ENCODE assay signal across 31 cellular contexts in the genomic region with DNA sequence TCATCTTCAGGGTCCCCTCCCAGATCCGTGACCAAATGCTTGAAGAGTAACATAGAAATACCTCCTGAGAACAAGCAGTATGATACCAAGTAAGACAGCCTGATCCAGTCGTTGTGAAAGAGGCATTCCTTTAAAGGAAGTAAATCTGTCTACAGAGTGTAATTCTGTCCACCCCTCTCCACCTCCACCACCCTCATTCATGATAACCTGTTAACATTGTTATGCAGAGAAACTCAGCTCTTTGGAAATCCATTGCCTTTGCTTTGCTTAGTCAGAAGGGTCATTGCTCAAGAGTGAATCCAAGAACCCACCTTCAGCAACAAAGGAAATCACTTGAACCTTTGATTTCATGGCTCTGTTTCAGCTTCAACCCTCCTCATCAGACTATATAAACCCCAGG.
"Had no signal": no experiment of that assay in that cellular context is flagged by ENCODE, and none has a peak within 500 bp of the region (broad histone marks: within the 10 kb centered on the region; RNA-seq: fewer than 3 reads in every experiment).

No MANE protein-coding gene starts in this region.

- H3K9me3 ChIP-seq: SJCRH30 had no signal

- H3K27me3 ChIP-seq: SJCRH30 had no signal

- H3K4me1 Mint-ChIP-seq: activated CD4-positive, alpha-beta T cell treated with anti-CD3 and anti-CD28 coated beads for 36 hours; activated naive CD4-positive, alpha-beta T cell treated with anti-CD3 and anti-CD28 coated beads, Interleukin-2, amount 10 ng/mL, durations not matched to agents 7 days and 5 days; activated naive CD8-positive, alpha-beta T cell treated with anti-CD3 and anti-CD28 coated beads, Interleukin-2, amount 50 U/mL, for 24 hours; brain had no signal

- H3K4me3 Mint-ChIP-seq: activated CD4-positive, alpha-beta memory T cell treated with anti-CD3 and anti-CD28 coated beads for 36 hours; activated CD4-positive, alpha-beta T cell treated with anti-CD3 and anti-CD28 coated beads for 36 hours; activated naive CD4-positive, alpha-beta T cell treated with anti-CD3 and anti-CD28 coated beads, Interleukin-2, amount 10 ng/mL, durations not matched to agents 7 days and 5 days; activated naive CD8-positive, alpha-beta T cell; activated naive CD8-positive, alpha-beta T cell treated with anti-CD3 and anti-CD28 coated beads, Interleukin-2, amount 50 U/mL, for 24 hours; activated T-cell treated with anti-CD3 and anti-CD28 coated beads, Interleukin-2, amount 50 U/mL, for 4 hours; activated T-helper 1 cell treated with anti-CD3 and anti-CD28 coated beads, Interleukin-12 subunit alpha, Interleukin-12 subunit beta, Interleukin-2, Interleukin-4 antibody, amounts not matched to agents 30 ng/mL and 10 ng/mL and 1 ng/mL, durations not matched to agents 14 hours and 24 hours and 36 hours; brain; T-helper 2 cell treated with Interferon-gamma antibody and Interleukin-4, amounts not matched to agents 5 μg/mL and 100 μg/mL, for 36 hours; WTC11 had no signal

- H3K27ac ChIP-seq: SJCRH30, SK-N-MC had no signal

- H3K4me1 ChIP-seq: SJCRH30 had no signal

- H3K27me3 Mint-ChIP-seq: activated CD4-positive, alpha-beta memory T cell treated with anti-CD3 and anti-CD28 coated beads for 36 hours; activated CD4-positive, alpha-beta T cell treated with anti-CD3 and anti-CD28 coated beads for 36 hours; activated naive CD4-positive, alpha-beta T cell treated with anti-CD3 and anti-CD28 coated beads, Interleukin-2, amount 10 ng/mL, durations not matched to agents 7 days and 5 days; activated naive CD8-positive, alpha-beta T cell had no signal

- ATAC-seq: activated CD4-positive, alpha-beta T cell treated with anti-CD3 and anti-CD28 coated beads for 36 hours; activated CD4-positive, CD25-positive, alpha-beta regulatory T cell treated with anti-CD3 and anti-CD28 coated beads, Interleukin-2, amount 50 U/mL, for 24 hours; activated naive CD8-positive, alpha-beta T cell treated with anti-CD3 and anti-CD28 coated beads, Interleukin-2, amount 50 U/mL, for 24 hours; activated T-cell treated with anti-CD3 and anti-CD28 coated beads, Interleukin-2, amount 50 U/mL, for 4 hours; Panc1; WTC11 had no signal

- H3K36me3 Mint-ChIP-seq: activated CD4-positive, alpha-beta memory T cell treated with anti-CD3 and anti-CD28 coated beads for 36 hours; activated naive CD4-positive, alpha-beta T cell treated with anti-CD3 and anti-CD28 coated beads, Interleukin-2, amount 10 ng/mL, durations not matched to agents 7 days and 5 days; activated naive CD8-positive, alpha-beta T cell; brain; WTC11 had no signal

- H3K27ac Mint-ChIP-seq: activated CD4-positive, alpha-beta memory T cell treated with anti-CD3 and anti-CD28 coated beads for 36 hours; activated CD4-positive, alpha-beta T cell treated with anti-CD3 and anti-CD28 coated beads for 36 hours; activated naive CD4-positive, alpha-beta T cell treated with anti-CD3 and anti-CD28 coated beads, Interleukin-2, amount 10 ng/mL, durations not matched to agents 7 days and 5 days; activated naive CD8-positive, alpha-beta T cell; activated naive CD8-positive, alpha-beta T cell treated with anti-CD3 and anti-CD28 coated beads, Interleukin-2, amount 50 U/mL, for 24 hours; activated T-helper 1 cell treated with anti-CD3 and anti-CD28 coated beads, Interleukin-12 subunit alpha, Interleukin-12 subunit beta, Interleukin-2, Interleukin-4 antibody, amounts not matched to agents 30 ng/mL and 10 ng/mL and 1 ng/mL, durations not matched to agents 14 hours and 24 hours and 36 hours; brain; T-helper 2 cell treated with Interferon-gamma antibody and Interleukin-4, amounts not matched to agents 5 μg/mL and 100 μg/mL, for 36 hours; WTC11 had no signal

- H3K9me3 Mint-ChIP-seq: activated CD4-positive, alpha-beta memory T cell treated with anti-CD3 and anti-CD28 coated beads for 36 hours; activated naive CD4-positive, alpha-beta T cell treated with anti-CD3 and anti-CD28 coated beads, Interleukin-2, amount 10 ng/mL, durations not matched to agents 7 days and 5 days; activated naive CD8-positive, alpha-beta T cell treated with anti-CD3 and anti-CD28 coated beads, Interleukin-2, amount 50 U/mL, for 24 hours; activated T-cell treated with anti-CD3 and anti-CD28 coated beads, Interleukin-2, amount 50 U/mL, for 4 hours; activated T-helper 1 cell treated with anti-CD3 and anti-CD28 coated beads, Interleukin-12 subunit alpha, Interleukin-12 subunit beta, Interleukin-2, Interleukin-4 antibody, amounts not matched to agents 30 ng/mL and 10 ng/mL and 1 ng/mL, durations not matched to agents 14 hours and 24 hours and 36 hours; brain; T-helper 2 cell treated with Interferon-gamma antibody and Interleukin-4, amounts not matched to agents 5 μg/mL and 100 μg/mL, for 36 hours; WTC11 had no signal

- DNase-seq: activated CD4-positive, alpha-beta memory T cell treated with anti-CD3 and anti-CD28 coated beads for 36 hours; activated CD4-positive, alpha-beta T cell treated with anti-CD3 and anti-CD28 coated beads for 36 hours; activated CD4-positive, alpha-beta T cell treated with anti-CD3 and anti-CD28 coated beads, Interleukin-2, amount 50 U/mL, for 1 hour; activated CD8-positive, alpha-beta memory T cell treated with anti-CD3 and anti-CD28 coated beads, Interleukin-2, amount 50 U/mL, for 4 hours; activated naive CD4-positive, alpha-beta T cell treated with anti-CD3 and anti-CD28 coated beads, Interleukin-2, amount 10 ng/mL, durations not matched to agents 7 days and 5 days; activated naive CD8-positive, alpha-beta T cell treated with anti-CD3 and anti-CD28 coated beads, Interleukin-2, amount 50 U/mL, for 24 hours; activated T-cell treated with anti-CD3 and anti-CD28 coated beads for 4 hours; activated T-cell treated with anti-CD3 and anti-CD28 coated beads, Interleukin-2, amount 50 U/mL, for 4 hours; anterior cingulate cortex; caudate nucleus; Kasumi-1; KG1; MM.1S; NCI-H1048; NCI-H1105 treated with DMSO at 0.1 percent for 48 hours; NCI-H1436; NCI-H1694; NCI-H1930; NCI-H2081 treated with DMSO at 0.1 percent for 48 hours; NCI-H345; NCI-H524 treated with DMSO at 0.1 percent for 48 hours; SHP77; SJCRH30 had no signal

- H3K36me3 ChIP-seq: SJCRH30 had no signal

- H3K4me3 ChIP-seq: SJCRH30, SK-N-MC had no signal
